In genomic region chr5:151158287-151158661, GRCh38 we compare ENCODE assay signal across 8 cellular contexts. TPM values are rescaled to one million over a fixed set of nuclear protein-coding genes. Genes with fewer than 3 reads are reported as not detected.
DNase-seq lines count a peak whose midpoint lies in the region; ATAC-seq and TF ChIP-seq lines count a peak whose summit lies in the region.

No MANE protein-coding gene starts in this region.

- intact Hi-C loops in activated CD4-positive, alpha-beta T cell treated with anti-CD3 and anti-CD28 coated beads for 36 hours (cut with DNase I, micrococcal nuclease), result loop anchor here in 1 of 2 experiments (10.0 kb wide), 1 partner anchor 617 kb away; the partner anchor contains the start of gene G3BP1

- no peaks in the 10 kb centered on the region for H4K20me1 ChIP-seq in hepatocyte (ENCODE audit: insufficient read depth, poor library complexity, severe bottlenecking)

- H3K27me3 ChIP-seq in hepatocyte, result no peaks in the 10 kb centered on the region

- H3K9me3 Mint-ChIP-seq in activated CD4-positive, alpha-beta T cell treated with anti-CD3 and anti-CD28 coated beads for 36 hours (ENCODE audit: low read depth), result no peaks in the 10 kb centered on the region
- H3K9me3 Mint-ChIP-seq in WTC11, result no peaks in the 10 kb centered on the region
- no peaks in the 10 kb centered on the region for H3K9me3 Mint-ChIP-seq in stimulated activated memory B cell treated with anti-CD40 and anti-IgM and Interleukin-4, amounts not matched to agents 10 μg/mL and 1 μg/mL and 100 μg/mL, for 72 hours

- peak overlapping the region; percentile 92 for H2AFZ ChIP-seq in hepatocyte

- no peaks in the 10 kb centered on the region for H3K27me3 Mint-ChIP-seq in activated CD4-positive, alpha-beta T cell treated with anti-CD3 and anti-CD28 coated beads for 36 hours
- peaks cover 14% of the 10 kb centered on the region for H3K27me3 Mint-ChIP-seq in WTC11 (ENCODE audit: low read depth)
- no peaks in the 10 kb centered on the region for H3K27me3 Mint-ChIP-seq in stimulated activated memory B cell treated with anti-CD40 and anti-IgM and Interleukin-4, amounts not matched to agents 10 μg/mL and 1 μg/mL and 100 μg/mL, for 72 hours

- peak; percentile 47 for DNase-seq in activated CD4-positive, alpha-beta T cell treated with anti-CD3 and anti-CD28 coated beads for 36 hours
- no peak for DNase-seq in activated CD4-positive, alpha-beta T cell treated with anti-CD3 and anti-CD28 coated beads for 4 hours
- DNase-seq in WTC11 (ENCODE audit: low spot score) (peak; percentile 29), hepatocyte (ENCODE audit: low spot score) (peak; percentile 54), NCI-H187 treated with DMSO at 0.1 percent for 48 hours (lab: John Stamatoyannopoulos, UW) (no peak), SIG-M5 treated with dmso at 0.1 percent for 504 hours (lab: John Stamatoyannopoulos, UW; ENCODE audit: unreplicated experiment) (no peak)

- no peaks in the 10 kb centered on the region for H3K9me2 ChIP-seq in hepatocyte (replicated peaks; ENCODE audit: insufficient read depth)

- peak overlapping the region; percentile 93 for H3K27ac Mint-ChIP-seq in activated CD4-positive, alpha-beta T cell treated with anti-CD3 and anti-CD28 coated beads for 36 hours
- no peak overlapping the region for H3K27ac Mint-ChIP-seq in WTC11
- H3K27ac Mint-ChIP-seq in stimulated activated memory B cell treated with anti-CD40 and anti-IgM and Interleukin-4, amounts not matched to agents 10 μg/mL and 1 μg/mL and 100 μg/mL, for 72 hours, result peak overlapping the region; percentile 99

- H3K9me3 ChIP-seq in hepatocyte (ENCODE audit: low read depth), result no peaks in the 10 kb centered on the region

- WGBS in hepatocyte (ENCODE audit: low lambda C conversion rate, missing lambda C conversion rate), result 11% methylated on average over 6 of the region's 6 CpGs

- no peak for TF ChIP-seq CTCF in WTC11 (IDR thresholded peaks at IDR 0.05)
- TF ChIP-seq CTCF in hepatocyte (IDR thresholded peaks at IDR 0.05; ENCODE audit: poor library complexity), result no peak

- peak overlapping the region; percentile 91 for H3K4me3 Mint-ChIP-seq in activated CD4-positive, alpha-beta T cell treated with anti-CD3 and anti-CD28 coated beads for 36 hours
- H3K4me3 Mint-ChIP-seq in WTC11, result peak overlapping the region; percentile 74
- H3K4me3 Mint-ChIP-seq in stimulated activated memory B cell treated with anti-CD40 and anti-IgM and Interleukin-4, amounts not matched to agents 10 μg/mL and 1 μg/mL and 100 μg/mL, for 72 hours, result peak overlapping the region; percentile 96

- H3K4me1 Mint-ChIP-seq in activated CD4-positive, alpha-beta T cell treated with anti-CD3 and anti-CD28 coated beads for 36 hours, result peaks cover 52% of the 10 kb centered on the region
- peaks cover 24% of the 10 kb centered on the region for H3K4me1 Mint-ChIP-seq in WTC11
- H3K4me1 Mint-ChIP-seq in stimulated activated memory B cell treated with anti-CD40 and anti-IgM and Interleukin-4, amounts not matched to agents 10 μg/mL and 1 μg/mL and 100 μg/mL, for 72 hours, result peaks cover 68% of the 10 kb centered on the region

- peaks cover 52% of the 10 kb centered on the region for H3K79me2 ChIP-seq in hepatocyte

- CTCF ChIA-PET in activated CD4-positive, alpha-beta T cell treated with anti-CD3 and anti-CD28 coated beads for 36 hours (lab: Charles Lee), result interaction anchor here (0.7 to 2.9 kb wide), 8 partner anchors 16 to 457 kb away, joined by 3 to 17 read pairs (median 3); partner anchors contain the start of gene GM2A
- CTCF ChIA-PET in WTC11 (lab: Charles Lee), result interaction anchor here (1.2 to 2.5 kb wide), 7 partner anchors 16 to 110 kb away, joined by 3 to 21 read pairs (median 9); partner anchors contain the start of gene GM2A

- peaks cover 35% of the 10 kb centered on the region for H3K4me1 ChIP-seq in hepatocyte (ENCODE audit: insufficient read depth)

- H3K4me2 ChIP-seq in hepatocyte, result peak overlapping the region; percentile 79

- no peak for ATAC-seq in activated CD4-positive, alpha-beta T cell treated with anti-CD3 and anti-CD28 coated beads for 36 hours
- ATAC-seq in WTC11, result no peak; the same call in 1 of the 2 replicates
- ATAC-seq in stimulated activated memory B cell treated with anti-CD40 and anti-IgM and Interleukin-4, amounts not matched to agents 10 μg/mL and 1 μg/mL and 100 μg/mL, for 72 hours, result no peak
- no peak for ATAC-seq in HG02970 (IDR thresholded peaks at IDR 0.05; ENCODE audit: low FRiP score, unreplicated experiment)

- H3K4me3 ChIP-seq in hepatocyte, result peak overlapping the region; percentile 89

- POLR2A ChIA-PET in activated CD4-positive, alpha-beta T cell treated with anti-CD3 and anti-CD28 coated beads for 36 hours (lab: Charles Lee), result interaction anchor here (1.0 to 1.4 kb wide), 2 partner anchors 32 to 66 kb away, joined by 3 to 4 read pairs; partner anchors contain the start of gene CCDC69
- POLR2A ChIA-PET in WTC11 (lab: Charles Lee), result interaction anchor here (0.5 to 1.1 kb wide), 4 partner anchors 15 to 94 kb away, joined by 3 to 8 read pairs (median 6); partner anchors contain the start of gene GM2A

- H3K36me3 Mint-ChIP-seq in activated CD4-positive, alpha-beta T cell treated with anti-CD3 and anti-CD28 coated beads for 36 hours (ENCODE audit: low read depth), result peaks cover 19% of the 10 kb centered on the region
- H3K36me3 Mint-ChIP-seq in WTC11, result no peaks in the 10 kb centered on the region
- peaks cover 22% of the 10 kb centered on the region for H3K36me3 Mint-ChIP-seq in stimulated activated memory B cell treated with anti-CD40 and anti-IgM and Interleukin-4, amounts not matched to agents 10 μg/mL and 1 μg/mL and 100 μg/mL, for 72 hours

- H3K36me3 ChIP-seq in hepatocyte (replicated peaks; ENCODE audit: insufficient read depth, low read depth), result no peaks in the 10 kb centered on the region

- peak overlapping the region; percentile 84 for H3K27ac ChIP-seq in hepatocyte

TF ChIP-seq in WTC11, 78 proteins besides CTCF, POLR2A, EP300 and RAD21:
- TF ChIP-seq ZNF423 (CRISPR knock-in tag; IDR thresholded peaks at IDR 0.05) (peak; percentile 73), HMGA2 (CRISPR knock-in tag; IDR thresholded peaks at IDR 0.05) (no peak)

RNA-seq across cellular contexts. Expression of gene ANXA6, which starts 0.7 kb away (rescaled TPM):
- 100 to 1,000 TPM; 322 to 332 TPM for total RNA-seq in activated CD4-positive, alpha-beta T cell treated with anti-CD3 and anti-CD28 coated beads for 36 hours
- total RNA-seq in WTC11 (2021) (92.8 to 95.4 TPM (median 92.9 TPM) in 3 replicates), hepatocyte (148 and 152 TPM in 2 replicates)
- polyA plus RNA-seq in hepatocyte, result 116 and 122 TPM in 2 replicates

Comparison
In these comparisons a context has a peak if more than half of its experiments do, and no peak if none do; other contexts are left out.
1. DNase-seq: peak in activated CD4-positive, alpha-beta T cell treated with anti-CD3 and anti-CD28 coated beads for 36 hours (single experiment), WTC11 (single experiment) and hepatocyte (single experiment); none in activated CD4-positive, alpha-beta T cell treated with anti-CD3 and anti-CD28 coated beads for 4 hours (0 of 2), NCI-H187 treated with DMSO at 0.1 percent for 48 hours (single experiment) and SIG-M5 treated with dmso at 0.1 percent for 504 hours (single experiment).
2. Peak in every context shown above with its lines, with median percentiles within 50 percentile points of each other: H3K4me3 Mint-ChIP-seq.